Comparison of ENCODE assay signal across 34 cellular contexts in genomic region chr10:72742797-72743196, GRCh38.
"Had no signal": no experiment of that assay in that cellular context is flagged by ENCODE, and none has a peak within 500 bp of the region (broad histone marks: within the 10 kb centered on the region; RNA-seq: fewer than 3 reads in every experiment).

No MANE protein-coding gene starts in this region.

- H3K36me3 ChIP-seq: brain microvascular endothelial cell, colonic mucosa, gastrocnemius medialis, heart left ventricle, WERI-Rb-1 had no signal

- H3K27ac ChIP-seq: brain microvascular endothelial cell, colonic mucosa, heart left ventricle, WERI-Rb-1 had no signal

- H3K4me1 ChIP-seq: colonic mucosa had no signal

- H3K27ac Mint-ChIP-seq: activated CD4-positive, alpha-beta T cell treated with anti-CD3 and anti-CD28 coated beads for 36 hours; activated CD4-positive, alpha-beta T cell treated with anti-CD3 and anti-CD28 coated beads, Interleukin-2, amount 10 ng/mL, durations not matched to agents 7 days and 5 days; activated CD8-positive, alpha-beta T cell treated with anti-CD3 and anti-CD28 coated beads for 36 hours; activated naive CD8-positive, alpha-beta T cell; activated T-helper 17 cell treated with anti-CD3 and anti-CD28 coated beads, Interleukin-2, amount 50 U/mL, for 72 hours; T-helper 17 cell; T-helper 2 cell treated with Interferon-gamma antibody and Interleukin-4, amounts not matched to agents 5 μg/mL and 100 μg/mL, for 36 hours had no signal

- H3K4me3 Mint-ChIP-seq: activated CD4-positive, alpha-beta T cell treated with anti-CD3 and anti-CD28 coated beads for 36 hours; activated CD4-positive, alpha-beta T cell treated with anti-CD3 and anti-CD28 coated beads, Interleukin-2, amount 10 ng/mL, durations not matched to agents 7 days and 5 days; activated CD8-positive, alpha-beta T cell treated with anti-CD3 and anti-CD28 coated beads for 36 hours; activated naive CD8-positive, alpha-beta T cell; activated T-cell treated with anti-CD3 and anti-CD28 coated beads, Interleukin-2, amount 50 U/mL, for 4 hours; activated T-helper 17 cell treated with anti-CD3 and anti-CD28 coated beads, Interleukin-2, amount 50 U/mL, for 72 hours; T-helper 17 cell; T-helper 2 cell treated with Interferon-gamma antibody and Interleukin-4, amounts not matched to agents 5 μg/mL and 100 μg/mL, for 36 hours had no signal

- H3K9me3 Mint-ChIP-seq: activated CD4-positive, alpha-beta T cell treated with anti-CD3 and anti-CD28 coated beads, Interleukin-2, amount 10 ng/mL, durations not matched to agents 7 days and 5 days; activated CD8-positive, alpha-beta T cell treated with anti-CD3 and anti-CD28 coated beads for 36 hours; activated T-cell treated with anti-CD3 and anti-CD28 coated beads, Interleukin-2, amount 50 U/mL, for 4 hours; activated T-helper 17 cell treated with anti-CD3 and anti-CD28 coated beads, Interleukin-2, amount 50 U/mL, for 72 hours; T-helper 2 cell treated with Interferon-gamma antibody and Interleukin-4, amounts not matched to agents 5 μg/mL and 100 μg/mL, for 36 hours had no signal

- ATAC-seq: activated CD4-positive, alpha-beta T cell treated with anti-CD3 and anti-CD28 coated beads for 36 hours; activated CD8-positive, alpha-beta T cell treated with anti-CD3 and anti-CD28 coated beads for 36 hours; activated T-cell treated with anti-CD3 and anti-CD28 coated beads, Interleukin-2, amount 50 U/mL, for 4 hours; activated T-helper 17 cell treated with anti-CD3 and anti-CD28 coated beads, Interleukin-2, amount 50 U/mL, for 72 hours; esophagus mucosa; gastrocnemius medialis; heart left ventricle; T-helper 17 cell had no signal

- H3K27me3 Mint-ChIP-seq: activated CD4-positive, alpha-beta T cell treated with anti-CD3 and anti-CD28 coated beads for 36 hours; activated CD4-positive, alpha-beta T cell treated with anti-CD3 and anti-CD28 coated beads, Interleukin-2, amount 10 ng/mL, durations not matched to agents 7 days and 5 days; activated CD8-positive, alpha-beta T cell treated with anti-CD3 and anti-CD28 coated beads for 36 hours; activated naive CD8-positive, alpha-beta T cell; activated T-helper 17 cell treated with anti-CD3 and anti-CD28 coated beads, Interleukin-2, amount 50 U/mL, for 72 hours; T-helper 17 cell had no signal

- H3K4me1 Mint-ChIP-seq: activated CD4-positive, alpha-beta T cell treated with anti-CD3 and anti-CD28 coated beads, Interleukin-2, amount 10 ng/mL, durations not matched to agents 7 days and 5 days had no signal

- H3K27me3 ChIP-seq: brain microvascular endothelial cell, colonic mucosa, gastrocnemius medialis, heart left ventricle had no signal

- H3K9me3 ChIP-seq: colonic mucosa, gastrocnemius medialis, heart left ventricle had no signal

- FAIRE-seq: astrocyte, endometrium, endothelial cell of umbilical vein had no signal

- DNase-seq: activated CD4-positive, alpha-beta T cell treated with anti-CD3 and anti-CD28 coated beads for 36 hours; activated CD4-positive, alpha-beta T cell treated with anti-CD3 and anti-CD28 coated beads, Interleukin-2, amount 10 ng/mL, durations not matched to agents 7 days and 5 days; activated CD4-positive, alpha-beta T cell treated with anti-CD3 and anti-CD28 coated beads, Interleukin-2, amount 50 U/mL, for 48 hours; activated CD4-positive, CD25-positive, alpha-beta regulatory T cell; activated CD4-positive, CD25-positive, alpha-beta regulatory T cell treated with anti-CD3 and anti-CD28 coated beads, Interleukin-2, amount 50 U/mL, for 72 hours; activated CD8-positive, alpha-beta memory T cell treated with anti-CD3 and anti-CD28 coated beads for 24 hours; activated CD8-positive, alpha-beta T cell treated with anti-CD3 and anti-CD28 coated beads for 36 hours; activated effector memory CD4-positive, alpha-beta T cell treated with Interleukin-2 at 50 U/mL for 16 hours; activated gamma-delta T cell treated with Interleukin-2 at 50 U/mL for 16 hours; activated naive CD4-positive, alpha-beta T cell treated with anti-CD3 and anti-CD28 coated beads, Interleukin-2, amount 50 U/mL, for 16 hours; activated naive CD4-positive, alpha-beta T cell treated with Interleukin-2 at 50 U/mL for 16 hours; activated T-cell treated with anti-CD3 and anti-CD28 coated beads, Interleukin-2, amount 50 U/mL, for 4 hours; amniotic stem cell; anterior cingulate cortex; brain microvascular endothelial cell; caudate nucleus; cerebellar nuclear complex; colonic mucosa; effector CD8-positive, alpha-beta T cell; foreskin fibroblast; gastrocnemius medialis; glutamatergic neuron; heart left ventricle; T-helper 1 cell; T-helper 17 cell; T1000; WERI-Rb-1 had no signal

- H3K4me3 ChIP-seq: colonic mucosa, gastrocnemius medialis, heart left ventricle had no signal
